In genomic region chr6:48213076-48213788, GRCh38 we compare ENCODE assay signal across 16 cellular contexts.
"Had no signal": no experiment of that assay in that cellular context is flagged by ENCODE, and none has a peak within 500 bp of the region (broad histone marks: within the 10 kb centered on the region; RNA-seq: fewer than 3 reads in every experiment).

No MANE protein-coding gene starts in this region.

- DNase-seq: activated B cell treated with CpG ODN at 0.5 μM for 24 hours; activated CD4-positive, alpha-beta T cell treated with anti-CD3 and anti-CD28 coated beads, Interleukin-2, amount 10 ng/mL, durations not matched to agents 24 days and 14 days; activated naive CD4-positive, alpha-beta T cell treated with anti-CD3 and anti-CD28 coated beads, Interleukin-2, amount 50 U/mL, for 16 hours; adrenal gland; cerebellar nuclear complex; effector memory CD8-positive, alpha-beta T cell; erythroblast; naive thymus-derived CD8-positive, alpha-beta T cell; stimulated activated CD4-positive, alpha-beta T cell treated with anti-CD3 and anti-CD28 coated beads, Interleukin-2, amount 100 ng/mL, for 24 hours; stimulated activated naive CD4-positive, alpha-beta T cell treated with Interleukin-2 at 50 U/mL for 16 hours; T1000 had no signal

- H3K4me3 ChIP-seq: adrenal gland, lung had no signal

- H3K36me3 ChIP-seq: adrenal gland, neutrophil had no signal

- H3K4me1 ChIP-seq: adrenal gland had no signal

- H3K36me3 Mint-ChIP-seq: brain had no signal

- ATAC-seq: effector memory CD8-positive, alpha-beta T cell; naive thymus-derived CD8-positive, alpha-beta T cell; sciatic nerve had no signal

- H3K4me3 Mint-ChIP-seq: activated B cell treated with CpG ODN at 0.5 μM for 24 hours; activated CD4-positive, alpha-beta T cell treated with anti-CD3 and anti-CD28 coated beads, Interleukin-2, amount 10 ng/mL, durations not matched to agents 24 days and 14 days; brain; dendritic cell treated with granulocyte-macrophage colony-stimulating factor and Interleukin-4, amounts not matched to agents 40 ng/mL and 50 ng/mL, for 4 days; effector memory CD8-positive, alpha-beta T cell; naive thymus-derived CD8-positive, alpha-beta T cell had no signal

- H3K4me1 Mint-ChIP-seq: activated B cell treated with CpG ODN at 0.5 μM for 24 hours; activated CD4-positive, alpha-beta T cell treated with anti-CD3 and anti-CD28 coated beads, Interleukin-2, amount 10 ng/mL, durations not matched to agents 24 days and 14 days; brain; naive thymus-derived CD8-positive, alpha-beta T cell had no signal

- H3K27ac Mint-ChIP-seq: activated B cell treated with CpG ODN at 0.5 μM for 24 hours; activated CD4-positive, alpha-beta T cell treated with anti-CD3 and anti-CD28 coated beads, Interleukin-2, amount 10 ng/mL, durations not matched to agents 24 days and 14 days; brain; dendritic cell treated with granulocyte-macrophage colony-stimulating factor and Interleukin-4, amounts not matched to agents 40 ng/mL and 50 ng/mL, for 4 days; effector memory CD8-positive, alpha-beta T cell; naive thymus-derived CD8-positive, alpha-beta T cell had no signal

- H3K27ac ChIP-seq: adrenal gland, neutrophil had no signal

- H3K9me3 ChIP-seq: adrenal gland, neutrophil had no signal

- H3K27me3 Mint-ChIP-seq: activated B cell treated with CpG ODN at 0.5 μM for 24 hours; activated CD4-positive, alpha-beta T cell treated with anti-CD3 and anti-CD28 coated beads, Interleukin-2, amount 10 ng/mL, durations not matched to agents 24 days and 14 days; dendritic cell treated with granulocyte-macrophage colony-stimulating factor and Interleukin-4, amounts not matched to agents 40 ng/mL and 50 ng/mL, for 4 days; effector memory CD8-positive, alpha-beta T cell had no signal

- H3K27me3 ChIP-seq: adrenal gland, neutrophil had no signal
